ENCODE assay signal across 8 cellular contexts in genomic region chr9:72363226-72363625, GRCh38. TPM values are rescaled to one million over a fixed set of nuclear protein-coding genes. Genes with fewer than 3 reads are reported as not detected.
A peak's percentile ranks its signal among the peaks of the same experiment; 100 is the strongest.
DNase-seq lines count a peak whose midpoint lies in the region; ATAC-seq and TF ChIP-seq lines count a peak whose summit lies in the region.

No MANE protein-coding gene starts in this region.

- no peaks in the 10 kb centered on the region for H3K9me3 Mint-ChIP-seq in osteocyte (ENCODE audit: unreplicated experiment)

- H3K4me3 Mint-ChIP-seq in osteocyte (ENCODE audit: unreplicated experiment) = peak overlapping the region; percentile 95

- peak; percentile 18 for DNase-seq in epithelial cell of esophagus (ENCODE audit: low read depth)
- no peak for DNase-seq in osteocyte (ENCODE audit: extremely low spot score, unreplicated experiment)
- DNase-seq in GM13977 (ENCODE audit: low spot score) = no peak
- DNase-seq in activated CD8-positive, alpha-beta memory T cell treated with anti-CD3 and anti-CD28 coated beads, Interleukin-2, amount 50 U/mL, for 48 hours = no peak
- DNase-seq in NCI-H1092 (lab: John Stamatoyannopoulos, UW) = no peak

- TF ChIP-seq CTCF in OCI-LY3 (IDR thresholded peaks at IDR 0.05; ENCODE audit: low read depth, low read length) = no peak
- no peak for TF ChIP-seq CTCF in epithelial cell of esophagus (IDR thresholded peaks at IDR 0.05; ENCODE audit: insufficient read depth, low read depth, low read length, missing control alignments)
- no peak for TF ChIP-seq CTCF in osteocyte (IDR thresholded peaks at IDR 0.05)
- TF ChIP-seq CTCF in GM13977 (IDR thresholded peaks at IDR 0.05; ENCODE audit: extremely low read depth, insufficient read depth, missing control alignments) = no peak

- peaks cover 23% of the 10 kb centered on the region for H3K36me3 ChIP-seq in ES-I3 (ENCODE audit: insufficient read depth, low read length)
- peaks cover 40% of the 10 kb centered on the region for H3K36me3 ChIP-seq in OCI-LY3 (replicated peaks; ENCODE audit: low read depth, low read length)

- H2AFZ ChIP-seq in OCI-LY3 (ENCODE audit: low read depth, low read length) = no peak overlapping the region

- H3K27me3 ChIP-seq in OCI-LY3 (ENCODE audit: low read depth, low read length) = no peaks in the 10 kb centered on the region

- H3K4me3 ChIP-seq in OCI-LY3 (ENCODE audit: low read length) (peak overlapping the region; percentile 94), epithelial cell of esophagus (ENCODE audit: low read length) (peak overlapping the region; percentile 64)

- H3K4me1 ChIP-seq in ES-I3 (ENCODE audit: insufficient read depth, low read length) (peaks cover 12% of the 10 kb centered on the region; the same call in 1 of the 2 replicates), OCI-LY3 (ENCODE audit: low read length) (peaks cover 32% of the 10 kb centered on the region)

- in situ Hi-C loops in GM13977 (cut with MboI; ENCODE audit: low pct_unique_long_range_greater_than_20kb, low sequenced_read_pairs, unreplicated experiment) = loop anchor here (10.0 kb wide), 1 partner anchor 82 kb away; no protein-coding TSS in a partner anchor

- peaks cover 68% of the 10 kb centered on the region for H3K79me2 ChIP-seq in OCI-LY3 (ENCODE audit: low read length)

- H3K9me3 ChIP-seq in ES-I3 (ENCODE audit: control insufficient read depth, insufficient read depth, low read length) = peaks cover 3% of the 10 kb centered on the region; the same call in 1 of the 2 replicates
- no peaks in the 10 kb centered on the region for H3K9me3 ChIP-seq in OCI-LY3 (ENCODE audit: insufficient read depth, low read length)

- ATAC-seq in GM18517 (IDR thresholded peaks at IDR 0.05; ENCODE audit: unreplicated experiment) = no peak

- peak overlapping the region; percentile 69 for H3K27ac ChIP-seq in OCI-LY3 (ENCODE audit: low read length)

- peaks cover 56% of the 10 kb centered on the region for H4K20me1 ChIP-seq in OCI-LY3 (ENCODE audit: insufficient read depth, low read length)

- H3K9ac ChIP-seq in ES-I3 (ENCODE audit: low read depth, low read length) (peak overlapping the region; percentile 96), OCI-LY3 (ENCODE audit: low read length) (peak overlapping the region; percentile 95)

- peaks cover 47% of the 10 kb centered on the region for H3K4me1 Mint-ChIP-seq in osteocyte (ENCODE audit: unreplicated experiment)

- H3K36me3 Mint-ChIP-seq in osteocyte (ENCODE audit: unreplicated experiment) = peaks cover 38% of the 10 kb centered on the region

- H3K4me2 ChIP-seq in OCI-LY3 (ENCODE audit: low read length) = peak overlapping the region; percentile 85

- H3K27ac Mint-ChIP-seq in osteocyte (ENCODE audit: unreplicated experiment) = peak overlapping the region; percentile 99

- H3K27me3 Mint-ChIP-seq in osteocyte (ENCODE audit: unreplicated experiment) = no peaks in the 10 kb centered on the region

RNA-seq across cellular contexts. Expression of gene ZFAND5, which starts 1.8 kb away (rescaled TPM):
- 208 and 233 TPM in 2 replicates for total RNA-seq in osteocyte
